12 cellular contexts compared by ENCODE assay signal in genomic region chr10:21488954-21489446, GRCh38. TPM values are rescaled to one million over a fixed set of nuclear protein-coding genes. Genes with fewer than 3 reads are reported as not detected.
"Had no signal": no experiment of that assay in that cellular context is flagged by ENCODE, and none has a peak within 500 bp of the region (broad histone marks: within the 10 kb centered on the region; RNA-seq: fewer than 3 reads in every experiment).

No MANE protein-coding gene starts in this region.

- H3K36me3 ChIP-seq: ovary had no signal

- ATAC-seq: mucosa of descending colon, natural killer cell, T-cell had no signal

- H3K36me3 Mint-ChIP-seq: natural killer cell, T-cell had no signal

- H3K4me3 Mint-ChIP-seq: activated CD4-positive, alpha-beta T cell treated with anti-CD3 and anti-CD28 coated beads, Interleukin-2, amount 10 ng/mL, durations not matched to agents 7 days and 5 days; activated naive CD4-positive, alpha-beta T cell treated with anti-CD3 and anti-CD28 coated beads, Interleukin-2, amount 10 ng/mL, durations not matched to agents 7 days and 5 days; natural killer cell; stimulated activated naive CD8-positive, alpha-beta T cell treated with anti-CD3 and anti-CD28 coated beads, Interleukin-15, Interleukin-2, amounts not matched to agents 100 ng/mL and 50 ng/mL, for 24 hours; T-cell had no signal

- H3K27ac ChIP-seq: ovary had no signal

- H3K9me3 Mint-ChIP-seq: activated CD4-positive, alpha-beta T cell treated with anti-CD3 and anti-CD28 coated beads, Interleukin-2, amount 10 ng/mL, durations not matched to agents 7 days and 5 days; activated naive CD4-positive, alpha-beta T cell treated with anti-CD3 and anti-CD28 coated beads, Interleukin-2, amount 10 ng/mL, durations not matched to agents 7 days and 5 days; natural killer cell; stimulated activated naive CD8-positive, alpha-beta T cell treated with anti-CD3 and anti-CD28 coated beads, Interleukin-15, Interleukin-2, amounts not matched to agents 100 ng/mL and 50 ng/mL, for 24 hours; T-cell had no signal

- H3K4me3 ChIP-seq: lung, mucosa of descending colon, ovary had no signal

- H3K9me3 ChIP-seq: mucosa of descending colon, ovary had no signal

- DNase-seq: activated CD4-positive, alpha-beta T cell treated with anti-CD3 and anti-CD28 coated beads, Interleukin-2, amount 10 ng/mL, durations not matched to agents 7 days and 5 days; activated CD8-positive, alpha-beta memory T cell treated with anti-CD3 and anti-CD28 coated beads for 24 hours; activated naive CD4-positive, alpha-beta T cell treated with anti-CD3 and anti-CD28 coated beads, Interleukin-2, amount 10 ng/mL, durations not matched to agents 7 days and 5 days; dermis blood vessel endothelial cell; hippocampal formation; mucosa of descending colon; natural killer cell; ovary; stimulated activated CD4-positive, alpha-beta T cell treated with anti-CD3 and anti-CD28 coated beads, Interleukin-4, amount 100 ng/mL, for 1 hour; T-cell had no signal

- H3K27ac Mint-ChIP-seq: activated CD4-positive, alpha-beta T cell treated with anti-CD3 and anti-CD28 coated beads, Interleukin-2, amount 10 ng/mL, durations not matched to agents 7 days and 5 days; activated naive CD4-positive, alpha-beta T cell treated with anti-CD3 and anti-CD28 coated beads, Interleukin-2, amount 10 ng/mL, durations not matched to agents 7 days and 5 days; natural killer cell; stimulated activated naive CD8-positive, alpha-beta T cell treated with anti-CD3 and anti-CD28 coated beads, Interleukin-15, Interleukin-2, amounts not matched to agents 100 ng/mL and 50 ng/mL, for 24 hours; T-cell had no signal

- H3K27me3 ChIP-seq: ovary had no signal

RNA-seq across cellular contexts. Expression of gene SKIDA1, which starts 36.5 kb away (rescaled TPM):
- total RNA-seq: natural killer cell had no signal
